24 cellular contexts compared by ENCODE assay signal in genomic region chrX:70062076-70062475, GRCh38. TPM values are rescaled to one million over a fixed set of nuclear protein-coding genes. Genes with fewer than 3 reads are reported as not detected.
DNase-seq lines count a peak whose midpoint lies in the region; ATAC-seq, FAIRE-seq and TF ChIP-seq lines count a peak whose summit lies in the region.
"Had no signal": no experiment of that assay in that cellular context is flagged by ENCODE, and none has a peak within 500 bp of the region (broad histone marks: within the 10 kb centered on the region; RNA-seq: fewer than 3 reads in every experiment).

Gene OTUD6A (plus strand): TSS chrX:70062457. CDS start chrX:70062525, 68 bp downstream.

- intact Hi-C loops in IMR-90 (cut with micrococcal nuclease) = no loop called here
- intact Hi-C loops in testis (cut with DNase I; ENCODE audit: low total_unique reads) = no loop called here

- H4K91ac ChIP-seq in IMR-90 (ENCODE audit: insufficient read depth, low read depth, low read length) (no peak within 1 kb of the TSS), H1 (replicated peaks; ENCODE audit: insufficient read length, low read length) (no peak within 1 kb of the TSS)

- dilution Hi-C loops in IMR-90 (cut with HindIII; ENCODE audit: low sequenced_read_pairs, unreplicated experiment) = no loop called here

- H3K23ac ChIP-seq in IMR-90 (ENCODE audit: low read depth, low read length) (no peak within 1 kb of the TSS), H1 (ENCODE audit: insufficient read length) (no peak within 1 kb of the TSS)

- no peak for TF ChIP-seq CTCF in IMR-90 (conservative IDR thresholded peaks at IDR 0.05; ENCODE audit: low read depth, low read length)
- TF ChIP-seq CTCF in H1 (IDR thresholded peaks at IDR 0.05; ENCODE audit: control extremely low read depth in 1 of 3, insufficient read depth in 1 of 3, low read depth in 1 of 3, low read length in 3 of 3) = no peak
- no peak for TF ChIP-seq CTCF in testis (IDR thresholded peaks at IDR 0.05)

- H3K9me1 ChIP-seq in IMR-90 (ENCODE audit: insufficient read depth, low read length) = no peaks in the 10 kb centered on the region

- H2AK5ac ChIP-seq in IMR-90 (ENCODE audit: low read depth, low read length) (no peak within 1 kb of the TSS), H1 (ENCODE audit: low read depth, low read length) (no peak within 1 kb of the TSS)

- H2AFZ ChIP-seq in IMR-90 (replicated peaks; ENCODE audit: low read length, poor library complexity) = peak within 1 kb of the TSS; percentile 49
- H2AFZ ChIP-seq in H1 (ENCODE audit: low read length) = no peak within 1 kb of the TSS
- H2AFZ ChIP-seq: GM23248 had no signal

- H3K79me1 ChIP-seq in IMR-90 (ENCODE audit: low read depth in 1 of 2, low read length in 2 of 2) (no peaks in the 10 kb centered on the region), H1 (ENCODE audit: low read depth, low read length) (no peaks in the 10 kb centered on the region)

- H3K4me2 ChIP-seq in IMR-90 (ENCODE audit: low read depth, low read length) (no peak within 1 kb of the TSS), H1 (ENCODE audit: insufficient read depth in 1 of 2, low read depth in 2 of 2, low read length in 2 of 2) (no peak within 1 kb of the TSS)

- no peak for FAIRE-seq in H1 (lab: Jason Lieb, UNC)
- FAIRE-seq: G401.6, GM12892, GM19239, H54 had no signal

- H3K4ac ChIP-seq in IMR-90 (ENCODE audit: low read depth, low read length) (no peak within 1 kb of the TSS), H1 (replicated peaks; ENCODE audit: insufficient read length, low read depth, low read length) (no peak within 1 kb of the TSS)

- H3K14ac ChIP-seq in IMR-90 (replicated peaks; ENCODE audit: low read depth, low read length) = no peak within 1 kb of the TSS
- no peak within 1 kb of the TSS for H3K14ac ChIP-seq in H1 (ENCODE audit: insufficient read length)

- no peak within 1 kb of the TSS for H3K4me3 ChIP-seq in IMR-90 (ENCODE audit: insufficient read depth, low read depth, low read length)
- H3K4me3 ChIP-seq in H1 (ENCODE audit: extremely low read depth in 1 of 4, insufficient read depth in 2 of 4, low read depth in 3 of 4, low read length in 4 of 4) = no peak within 1 kb of the TSS
- H3K4me3 ChIP-seq in testis = peak within 1 kb of the TSS; percentile 7
- H3K4me3 ChIP-seq: GM23248, HAP-1 had no signal

- no peak within 1 kb of the TSS for H2BK12ac ChIP-seq in H1 (ENCODE audit: low read depth, low read length)

- TF ChIP-seq POLR2A in IMR-90 (IDR thresholded peaks at IDR 0.05; ENCODE audit: low read depth, low read length) = no peak
- no peak for TF ChIP-seq POLR2A in H1 (IDR thresholded peaks at IDR 0.05; ENCODE audit: control extremely low read depth in 1 of 2, low read depth in 2 of 2, low read length in 2 of 2)
- TF ChIP-seq POLR2A in testis (IDR thresholded peaks at IDR 0.05) = no peak

- TF ChIP-seq RAD21 in IMR-90 (IDR thresholded peaks at IDR 0.05; ENCODE audit: low read length) (no peak), H1 (IDR thresholded peaks at IDR 0.05 in 1 of 2, conservative IDR thresholded peaks at IDR 0.05 in 1 of 2; ENCODE audit: low read depth in 2 of 2, low read length in 2 of 2) (no peak)

- H2AK9ac ChIP-seq in IMR-90 (replicated peaks; ENCODE audit: low read depth, low read length, poor library complexity) = peak within 1 kb of the TSS; percentile 44

- peaks cover 9% of the 10 kb centered on the region; the same call in 1 of the 2 replicates for H3K27me3 ChIP-seq in IMR-90 (ENCODE audit: control insufficient read depth, insufficient read depth, low read length)
- no peaks in the 10 kb centered on the region; a peak in 1 of 7 replicates for H3K27me3 ChIP-seq in H1 (replicated peaks in 1 of 4; ENCODE audit: control insufficient read depth in 3 of 4, extremely low read depth in 1 of 4, insufficient read depth in 3 of 4, low read length in 3 of 4)
- no peaks in the 10 kb centered on the region for H3K27me3 ChIP-seq in testis

- no peaks in the 10 kb centered on the region for H3K23me2 ChIP-seq in H1 (ENCODE audit: low read depth, low read length)

- H3K9ac ChIP-seq in IMR-90 (ENCODE audit: low read depth, low read length) (no peak within 1 kb of the TSS), H1 (replicated peaks in 1 of 4; ENCODE audit: extremely low read depth in 1 of 4, low read depth in 3 of 4, low read length in 3 of 4) (no peak within 1 kb of the TSS)
- H3K9ac ChIP-seq: GM23248 had no signal

- H4K8ac ChIP-seq in IMR-90 (ENCODE audit: low read depth in 2 of 2, low read length in 2 of 2) (no peak within 1 kb of the TSS), H1 (ENCODE audit: extremely low read depth, insufficient read depth, low read length) (no peak within 1 kb of the TSS)

- ATAC-seq in IMR-90 (ENCODE audit: low read depth) = no peak

- no peak within 1 kb of the TSS for H3K18ac ChIP-seq in IMR-90 (ENCODE audit: low read depth, low read length)
- H3K18ac ChIP-seq in H1 (ENCODE audit: extremely low read depth, low read length) = no peak within 1 kb of the TSS

- DNase-seq in ELF-1 (ENCODE audit: low read depth, low spot score) = peak; percentile 10
- no peak for DNase-seq in IMR-90
- no peak for DNase-seq in H1 (ENCODE audit: low read depth in 1 of 2, low spot score in 2 of 2)
- peak; percentile 56 for DNase-seq in testis
- no peak for DNase-seq in A172 (ENCODE audit: low spot score)
- DNase-seq in iPS-NIHi7 (ENCODE audit: extremely low spot score) = no peak
- DNase-seq in MV-4-11 (lab: John Stamatoyannopoulos, UW) = no peak
- DNase-seq: 8988T; C1 segment of cervical spinal cord; Calu3; CD4-positive, alpha-beta memory T cell; COR-L47; DMS53; DMS79 treated with DMSO at 0.1 percent for 48 hours; GM23248; HFFc6 had no signal

- H3K79me2 ChIP-seq in H1 (ENCODE audit: control insufficient read depth in 1 of 2, insufficient read depth in 2 of 2, low read length in 2 of 2) = no peaks in the 10 kb centered on the region

- H2BK15ac ChIP-seq in IMR-90 (ENCODE audit: low read depth, low read length) = no peak within 1 kb of the TSS
- no peak within 1 kb of the TSS for H2BK15ac ChIP-seq in H1 (ENCODE audit: low read length)

- POLR2A ChIA-PET in IMR-90 (lab: Charles Lee; ENCODE audit: unreplicated experiment) = no interaction called here
- POLR2A ChIA-PET in H1 (lab: Charles Lee; ENCODE audit: partially characterized antibody) = no interaction called here

- H4K5ac ChIP-seq in IMR-90 (ENCODE audit: low read depth, low read length) (no peak within 1 kb of the TSS), H1 (ENCODE audit: insufficient read length, low read depth, low read length) (no peak within 1 kb of the TSS)

- H3K36me3 ChIP-seq in IMR-90 (ENCODE audit: control insufficient read depth, insufficient read depth, low read length) (no peaks in the 10 kb centered on the region), H1 (ENCODE audit: control insufficient read depth in 2 of 4, insufficient read depth in 4 of 4, low read length in 3 of 4) (no peaks in the 10 kb centered on the region), testis (ENCODE audit: low read depth, missing control alignments) (no peaks in the 10 kb centered on the region)
- H3K36me3 ChIP-seq: HAP-1 had no signal

- CTCF ChIA-PET in IMR-90 (lab: Yijun Ruan, JAX) = no interaction called here
- CTCF ChIA-PET in H1 (lab: Charles Lee; ENCODE audit: partially characterized antibody) = interaction anchor here (0.6 to 0.7 kb wide), 2 partner anchors 10 to 569 kb away, joined by 3 read pairs; no protein-coding TSS in a partner anchor

- H2BK5ac ChIP-seq in IMR-90 (ENCODE audit: low read depth, low read length, poor library complexity, severe bottlenecking) (no peak within 1 kb of the TSS), H1 (ENCODE audit: low read depth, low read length) (no peak within 1 kb of the TSS)

- H4K20me1 ChIP-seq in IMR-90 (ENCODE audit: insufficient read depth, low read length) (no peaks in the 10 kb centered on the region), H1 (replicated peaks in 1 of 2; ENCODE audit: control insufficient read depth in 1 of 2, insufficient read depth in 2 of 2, low read length in 2 of 2) (no peaks in the 10 kb centered on the region)

- H2BK20ac ChIP-seq in IMR-90 (ENCODE audit: low read depth, low read length) (no peak within 1 kb of the TSS), H1 (ENCODE audit: low read length) (no peak within 1 kb of the TSS)

- H3K27ac ChIP-seq in IMR-90 (ENCODE audit: insufficient read depth, low read length) (no peak within 1 kb of the TSS), H1 (ENCODE audit: low read depth, low read length) (no peak within 1 kb of the TSS), testis (no peak within 1 kb of the TSS)
- H3K27ac ChIP-seq: GM23248 had no signal

- H3K4me1 ChIP-seq in IMR-90 (ENCODE audit: control insufficient read depth, insufficient read depth, low read length) (no peaks in the 10 kb centered on the region), H1 (replicated peaks in 1 of 4; ENCODE audit: control insufficient read depth in 3 of 4, insufficient read depth in 4 of 4, low read length in 3 of 4) (peaks cover 0 to 3% (median 0%) of the 10 kb centered on the region in 4 experiments; a peak in 1 of 7 replicates), testis (no peaks in the 10 kb centered on the region)
- H3K4me1 ChIP-seq: HAP-1 had no signal

- no peak for TF ChIP-seq EP300 in H1 (IDR thresholded peaks at IDR 0.05; ENCODE audit: borderline replicate concordance in 1 of 2, low read depth in 2 of 2, low read length in 2 of 2)

- BruUV-seq in IMR-90 (replicated peaks; lab: Mats Ljungman, UMichigan) = no TSS peak

- H3K56ac ChIP-seq in IMR-90 (ENCODE audit: extremely low read depth, insufficient read depth, low read length) = no peak within 1 kb of the TSS; the same call in 1 of the 2 replicates
- no peak within 1 kb of the TSS for H3K56ac ChIP-seq in H1 (replicated peaks; ENCODE audit: insufficient read length, low read depth, low read length)

- in situ Hi-C loops in IMR-90 (cut with MboI; ENCODE audit: low sequenced_read_pairs) = no loop called here

- WGBS in IMR-90 (ENCODE audit: extremely low coverage in 2 of 2, insufficient read length in 1 of 2), 2 experiments = 83% methylated on average over 12 of the region's 14 CpGs; no CpG with 5 or more reads in 1 of the 2 experiments
- WGBS in H1 (ENCODE audit: extremely low coverage in 1 of 2, insufficient coverage in 1 of 2, insufficient read length in 1 of 2, insufficient replicate concordance in 2 of 2, low coverage in 1 of 2, low lambda C conversion rate in 2 of 2, missing lambda C conversion rate in 1 of 2), 2 experiments = 91% methylated on average over 8 of the region's 14 CpGs; no CpG with 5 or more reads in 1 of the 2 experiments
- WGBS in testis, 2 donors = 72 to 98% methylated on average over 7 to 14 of the region's 14 CpGs

- H2BK120ac ChIP-seq in IMR-90 (ENCODE audit: low read depth, low read length) (no peak within 1 kb of the TSS), H1 (replicated peaks; ENCODE audit: low read depth, low read length) (no peak within 1 kb of the TSS)

- peaks cover 9% of the 10 kb centered on the region; the same call in 1 of the 2 replicates for H3K9me3 ChIP-seq in IMR-90 (ENCODE audit: control insufficient read depth, insufficient read depth, low read length)
- no peaks in the 10 kb centered on the region; a peak in 1 of 4 replicates for H3K9me3 ChIP-seq in H1 (ENCODE audit: insufficient read depth in 2 of 2, low read depth in 1 of 2, low read length in 1 of 2)
- H3K9me3 ChIP-seq in testis = no peaks in the 10 kb centered on the region
- H3K9me3 ChIP-seq: HAP-1 had no signal

RNA-seq across cellular contexts. Expression of gene OTUD6A, which starts in this region (rescaled TPM):
- not detected in 2 replicates for total RNA-seq in IMR-90 (2012; rRNA removed)
- polyA plus RNA-seq in IMR-90 (2012; rRNA removed) = not detected in 2 replicates
- polyA plus RNA-seq in IMR-90 (2012; cell fraction: cytosol; rRNA removed) = not detected in 2 replicates
- polyA plus RNA-seq in IMR-90 (2012; cell fraction: nucleus; rRNA removed; ENCODE audit: low replicate concordance) = not detected in 2 replicates
- 0.17 TPM in 1 of 2 replicates, not detected in the other for total RNA-seq in H1 (2021; fragmentation: NEBNext Ultra II Directional; extraction: Animal tissue kit (Norgen Biotek cat#: 25700))
- polyA plus RNA-seq in H1 (2011; rRNA removed) = 0.09 and 0.27 TPM in 2 replicates
- polyA plus RNA-seq in H1 (2011; cell fraction: cytosol; rRNA removed) = 0.19 TPM
- polyA plus RNA-seq in H1 (2011; cell fraction: nucleus; rRNA removed) = 0.34 TPM
- polyA plus RNA-seq in H1 (2012, experiment 1 of 2) = 0.13 TPM in 1 of 4 replicates, not detected in the others
- not detected for polyA plus RNA-seq in H1 (2012, experiment 2 of 2)
- 0.04 TPM for polyA plus RNA-seq in H1 (2013, experiment 1 of 2)
- polyA plus RNA-seq in H1 (2013, experiment 2 of 2) = 0.06 TPM
- polyA minus RNA-seq in H1 (2011; rRNA and poly(A)+ RNA removed) = 0.12 TPM in 1 of 2 replicates, not detected in the other
- polyA minus RNA-seq in H1 (2011; cell fraction: cytosol; rRNA and poly(A)+ RNA removed) = not detected
- polyA minus RNA-seq in H1 (2011; cell fraction: nucleus; rRNA and poly(A)+ RNA removed) = not detected
- total RNA-seq in testis = 10 to 100 TPM in 1 of 2 donors, 1 to 10 TPM in 1; 6.9 to 17.9 TPM
- 8.1 TPM for polyA plus RNA-seq in testis (ENCODE audit: insufficient read depth, low read depth, low replicate concordance)
- total RNA-seq in A172 (2014; rRNA removed; shearing (Covaris generic)) = not detected in 2 replicates
- total RNA-seq: A673; Calu3; CD4-positive, alpha-beta memory T cell; Daoy; GM23248; HFFc6 had no signal
- polyA plus RNA-seq: BJ; CD4-positive, alpha-beta memory T cell; GM23248 had no signal

Comparison
In these comparisons a context has a peak if more than half of its experiments do, and no peak if none do; other contexts are left out.
1. DNase-seq: peak in ELF-1 (single experiment) and testis (single experiment); none in IMR-90 (single experiment), H1 (0 of 2), A172 (single experiment), iPS-NIHi7 (single experiment) and MV-4-11 (single experiment).
2. H3K4me3 ChIP-seq: peak in testis (2 of 2); none in IMR-90 (single experiment) and H1 (0 of 4).